In the genomic region with DNA sequence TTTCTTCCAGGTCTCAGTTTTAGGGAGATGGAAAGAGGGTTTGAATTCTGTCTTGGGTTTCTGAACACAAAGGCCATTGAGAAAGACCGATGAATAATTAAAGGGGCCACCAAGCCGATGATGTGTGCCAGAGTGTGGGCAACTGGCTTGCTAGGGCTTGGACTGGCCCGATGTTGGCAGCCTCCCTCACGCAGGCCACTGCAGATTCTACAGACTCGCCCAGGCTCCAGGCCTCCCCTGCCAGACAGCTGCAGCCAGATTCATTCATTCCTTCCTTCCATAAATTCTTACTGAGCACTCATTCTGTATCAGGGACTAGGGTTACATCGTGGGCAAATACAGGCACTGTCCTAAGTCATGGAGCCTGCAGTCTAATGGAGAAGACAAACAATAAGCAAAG, we compare ENCODE assay signal across 1 cellular context.
TF ChIP-seq lines count a peak whose summit lies in the region.

No MANE protein-coding gene starts in this region.

TF ChIP-seq in H1, 55 proteins besides CTCF, POLR2A, EP300 and RAD21:
- no peak for TF ChIP-seq FOSL1 (IDR thresholded peaks at IDR 0.05; ENCODE audit: insufficient read depth, low read depth, low read length)
- no peak for TF ChIP-seq POU5F1 (IDR thresholded peaks at IDR 0.05; ENCODE audit: low read depth, low read length)
- no peak for TF ChIP-seq CHD2 (IDR thresholded peaks at IDR 0.05; ENCODE audit: low read length)
- TF ChIP-seq CHD7 (IDR thresholded peaks at IDR 0.05; ENCODE audit: insufficient replicate concordance, low read length) = no peak
- TF ChIP-seq BACH1 (IDR thresholded peaks at IDR 0.05; ENCODE audit: low read length) = no peak
- no peak for TF ChIP-seq CTBP2 (IDR thresholded peaks at IDR 0.05; ENCODE audit: borderline replicate concordance, insufficient read depth, insufficient read length, low read length)
- no peak for TF ChIP-seq JUN (IDR thresholded peaks at IDR 0.05; ENCODE audit: low read depth, low read length)
- no peak for TF ChIP-seq ZNF274 (IDR thresholded peaks at IDR 0.05; ENCODE audit: borderline replicate concordance, extremely low read depth, low read length)
- TF ChIP-seq SP1 (IDR thresholded peaks at IDR 0.05; ENCODE audit: low read depth, low read length) = no peak
- no peak for TF ChIP-seq ASH2L (IDR thresholded peaks at IDR 0.05; ENCODE audit: low read length)
